In genomic region chr3:178325330-178325729, GRCh38 we compare ENCODE assay signal across 8 cellular contexts.
DNase-seq lines count a peak whose midpoint lies in the region; ATAC-seq and TF ChIP-seq lines count a peak whose summit lies in the region.

No MANE protein-coding gene starts in this region.

- H3K4me3 Mint-ChIP-seq in glutamatergic neuron (ENCODE audit: unreplicated experiment): no peak overlapping the region

- H3K4me3 ChIP-seq in heart right ventricle (no peak overlapping the region), SK-N-MC (peak overlapping the region; percentile 26; the same call in 1 of the 2 replicates), vagina (no peak overlapping the region), stomach (no peak overlapping the region), sigmoid colon (no peak overlapping the region)

- DNase-seq in heart right ventricle (no peak), left cardiac atrium (no peak), SK-N-MC (ENCODE audit: low read depth, low spot score) (peak; percentile 72), glutamatergic neuron (no peak), vagina (ENCODE audit: extremely low spot score in 2 of 2) (no peak), stomach (no peak), C1 segment of cervical spinal cord (lab: John Stamatoyannopoulos, UW) (no peak), sigmoid colon (no peak)

- TF ChIP-seq EP300 in stomach (IDR thresholded peaks at IDR 0.05) (no peak), sigmoid colon (IDR thresholded peaks at IDR 0.05) (no peak)

- intact Hi-C loops in heart right ventricle (cut with DNase I) (loop anchor here in 7 of 10 donors (2.0 to 10.0 kb wide), 12 partner anchors 241 to 1281 kb away; partner anchors contain the start of gene TBL1XR1 (in 3 of the 7)), left cardiac atrium (cut with DNase I) (loop anchor here in 1 of 2 donors (10.0 kb wide), 2 partner anchors 1131 to 1281 kb away; partner anchors contain the start of gene TBL1XR1), vagina (cut with DNase I) (loop anchor here (10.0 kb wide), 1 partner anchor 1271 kb away; no protein-coding TSS in a partner anchor), stomach (cut with DNase I; ENCODE audit: low total_unique reads) (no loop called here), sigmoid colon (cut with DNase I) (loop anchor here (5.0 to 10.0 kb wide), 3 partner anchors 491 to 1128 kb away; partner anchors contain the start of gene TBL1XR1)

- no peak overlapping the region for H3K27ac Mint-ChIP-seq in glutamatergic neuron (ENCODE audit: unreplicated experiment)

- H3K4me1 Mint-ChIP-seq in glutamatergic neuron (ENCODE audit: low read depth, unreplicated experiment): peaks cover 10% of the 10 kb centered on the region

- no peaks in the 10 kb centered on the region for H3K27me3 Mint-ChIP-seq in glutamatergic neuron (ENCODE audit: unreplicated experiment)

- H3K9me3 ChIP-seq in heart right ventricle: no peaks in the 10 kb centered on the region
- no peaks in the 10 kb centered on the region for H3K9me3 ChIP-seq in SK-N-MC (ENCODE audit: low read depth, low read length)
- H3K9me3 ChIP-seq in vagina: no peaks in the 10 kb centered on the region
- no peaks in the 10 kb centered on the region for H3K9me3 ChIP-seq in stomach
- H3K9me3 ChIP-seq in sigmoid colon: no peaks in the 10 kb centered on the region

- 5 to 8% methylated on average over 1 of the region's 1 CpG for whole genome bisulfite sequencing in heart right ventricle, 2 donors
- 0 to 9% (median 4%) methylated on average over 1 of the region's 1 CpG for WGBS in stomach, 5 donors
- WGBS in sigmoid colon, 2 donors: 4 to 9% methylated on average over 1 of the region's 1 CpG

- ATAC-seq in heart right ventricle (peak in 1 of 8 donors; percentile 25), left cardiac atrium (no peak)

- peak in 8 of 9 donors; percentile 8 to 68 (median 54) for TF ChIP-seq CTCF in heart right ventricle (IDR thresholded peaks at IDR 0.05)
- peak; percentile 33 for TF ChIP-seq CTCF in glutamatergic neuron (IDR thresholded peaks at IDR 0.05; ENCODE audit: partially characterized antibody, unreplicated experiment)
- peak; percentile 15 to 41 (median 30) for TF ChIP-seq CTCF in vagina (IDR thresholded peaks at IDR 0.05)
- TF ChIP-seq CTCF in stomach (IDR thresholded peaks at IDR 0.05): peak in 3 of 7 experiments; percentile 21 to 44 (median 31)
- TF ChIP-seq CTCF in sigmoid colon (IDR thresholded peaks at IDR 0.05): peak in 2 of 4 experiments; percentile 36 to 47

- TF ChIP-seq POLR2A in vagina (IDR thresholded peaks at IDR 0.05) (no peak), stomach (IDR thresholded peaks at IDR 0.05) (no peak), sigmoid colon (IDR thresholded peaks at IDR 0.05) (no peak)

- peaks cover 6 to 41% (median 21%) of the 10 kb centered on the region in 9 donors for H3K4me1 ChIP-seq in heart right ventricle
- peaks cover 9% of the 10 kb centered on the region for H3K4me1 ChIP-seq in vagina
- H3K4me1 ChIP-seq in stomach: peaks cover 5 to 31% (median 11%) of the 10 kb centered on the region in 4 donors
- H3K4me1 ChIP-seq in sigmoid colon: peaks cover 0 to 26% (median 19%) of the 10 kb centered on the region in 4 donors

- H3K27me3 ChIP-seq in heart right ventricle (no peaks in the 10 kb centered on the region), vagina (no peaks in the 10 kb centered on the region), stomach (no peaks in the 10 kb centered on the region), sigmoid colon (no peaks in the 10 kb centered on the region)

- no peaks in the 10 kb centered on the region for H3K36me3 Mint-ChIP-seq in glutamatergic neuron (ENCODE audit: unreplicated experiment)

- H3K27ac ChIP-seq in heart right ventricle (peak overlapping the region in 4 of 10 donors; percentile 17 to 44 (median 41)), SK-N-MC (peak overlapping the region; percentile 66), vagina (no peak overlapping the region), stomach (no peak overlapping the region), sigmoid colon (peak overlapping the region in 2 of 4 donors; percentile 5 to 33)

- H3K9ac ChIP-seq in SK-N-MC (ENCODE audit: insufficient read length): no peak overlapping the region

- H3K9me3 Mint-ChIP-seq in glutamatergic neuron (ENCODE audit: unreplicated experiment): no peaks in the 10 kb centered on the region

- H3K36me3 ChIP-seq in heart right ventricle (no peaks in the 10 kb centered on the region), SK-N-MC (ENCODE audit: insufficient read depth, low read length) (no peaks in the 10 kb centered on the region), vagina (no peaks in the 10 kb centered on the region), stomach (no peaks in the 10 kb centered on the region), sigmoid colon (no peaks in the 10 kb centered on the region)
